In genomic region chr14:23138173-23138535, GRCh38 we compare ENCODE assay signal across 1 cellular context.
TF ChIP-seq lines count a peak whose summit lies in the region.

No MANE protein-coding gene starts in this region.

TF ChIP-seq in HepG2, 621 proteins besides CTCF, POLR2A, EP300 and RAD21:
- no peak for TF ChIP-seq RCOR2 (CRISPR knock-in tag; IDR thresholded peaks at IDR 0.05)
